Comparison of ENCODE assay signal across 18 cellular contexts in genomic region chr18:49563701-49564100, GRCh38. TPM values are rescaled to one million over a fixed set of nuclear protein-coding genes. Genes with fewer than 3 reads are reported as not detected.
A peak's percentile ranks its signal among the peaks of the same experiment; 100 is the strongest.
DNase-seq lines count a peak whose midpoint lies in the region; ATAC-seq, FAIRE-seq and TF ChIP-seq lines count a peak whose summit lies in the region.
"Had no signal": no experiment of that assay in that cellular context is flagged by ENCODE, and none has a peak within 500 bp of the region (broad histone marks: within the 10 kb centered on the region; RNA-seq: fewer than 3 reads in every experiment).

No MANE protein-coding gene starts in this region.

- CTCF ChIA-PET in OCI-LY7 (lab: Charles Lee; ENCODE audit: unreplicated experiment) (no interaction called here), HepG2 (lab: Yijun Ruan, JAX; ENCODE audit: low intra/inter-chr PET ratio, low total read pairs) (no interaction called here)

- H3K4me3 ChIP-seq in OCI-LY7 (ENCODE audit: low read depth, low read length, poor library complexity, severe bottlenecking) (no peak overlapping the region), colonic mucosa (peak overlapping the region; percentile 45), HepG2 (replicated peaks in 1 of 3; ENCODE audit: insufficient read depth in 1 of 3, low read depth in 2 of 3, low read length in 3 of 3) (peak overlapping the region in 1 of 3 experiments; percentile 46; a peak in 1 of 6 replicates), thyroid gland (replicated peaks in 1 of 3) (peak overlapping the region; percentile 54 to 91 (median 77)), heart left ventricle (peak overlapping the region in 1 of 12 donors; percentile 0), MG63 (no peak overlapping the region)
- H3K4me3 ChIP-seq: thoracic aorta had no signal

- BruUV-seq in OCI-LY7 (replicated peaks; lab: Mats Ljungman, UMichigan) = no TSS peak
- BruUV-seq in HepG2 (replicated peaks; lab: Mats Ljungman, UMichigan) = no TSS peak

- H4K20me1 ChIP-seq in OCI-LY7 (ENCODE audit: insufficient read depth, low read length) (no peaks in the 10 kb centered on the region), HepG2 (ENCODE audit: insufficient read depth, low read length) (no peaks in the 10 kb centered on the region)

- POLR2A ChIA-PET in OCI-LY7 (lab: Charles Lee) = no interaction called here
- POLR2A ChIA-PET in HepG2 (lab: Yijun Ruan, JAX) = no interaction called here

- H3K36me3 ChIP-seq in OCI-LY7 (ENCODE audit: insufficient read depth, low read length) = no peaks in the 10 kb centered on the region
- H3K36me3 ChIP-seq in colonic mucosa = no peaks in the 10 kb centered on the region
- no peaks in the 10 kb centered on the region for H3K36me3 ChIP-seq in HepG2 (replicated peaks in 1 of 2; ENCODE audit: control insufficient read depth in 1 of 2, insufficient read depth in 2 of 2, low read length in 2 of 2)
- H3K36me3 ChIP-seq in thyroid gland = peaks cover 20 to 29% of the 10 kb centered on the region in 2 donors
- H3K36me3 ChIP-seq in heart left ventricle = no peaks in the 10 kb centered on the region
- no peaks in the 10 kb centered on the region for H3K36me3 ChIP-seq in MG63
- H3K36me3 ChIP-seq: thoracic aorta had no signal

- no peak for TF ChIP-seq EP300 in HepG2 (IDR thresholded peaks at IDR 0.05; ENCODE audit: low read depth in 2 of 2, low read length in 2 of 2)
- TF ChIP-seq EP300 in HepG2 (CRISPR knock-in tag; IDR thresholded peaks at IDR 0.05; ENCODE audit: borderline replicate concordance) = no peak

- no peak for TF ChIP-seq POLR2A in HepG2 (IDR thresholded peaks at IDR 0.05; ENCODE audit: insufficient read depth in 1 of 2, low read depth in 2 of 2, low read length in 2 of 2)
- no peak for TF ChIP-seq POLR2A in thyroid gland (IDR thresholded peaks at IDR 0.05)
- no peak for TF ChIP-seq POLR2A in heart left ventricle (IDR thresholded peaks at IDR 0.05)

- H3K27me3 ChIP-seq in colonic mucosa (no peaks in the 10 kb centered on the region), HepG2 (ENCODE audit: control insufficient read depth in 1 of 2, insufficient read depth in 2 of 2, low read length in 2 of 2) (peaks cover 16 to 37% of the 10 kb centered on the region in 2 experiments), thyroid gland (no peaks in the 10 kb centered on the region), heart left ventricle (peaks cover 12 to 53% (median 38%) of the 10 kb centered on the region in 9 donors), MG63 (no peaks in the 10 kb centered on the region)

- H3K9me3 ChIP-seq in OCI-LY7 (ENCODE audit: low read length) (no peaks in the 10 kb centered on the region), colonic mucosa (no peaks in the 10 kb centered on the region), HepG2 (ENCODE audit: low read length) (no peaks in the 10 kb centered on the region), thyroid gland (no peaks in the 10 kb centered on the region), heart left ventricle (no peaks in the 10 kb centered on the region), MG63 (no peaks in the 10 kb centered on the region)
- H3K9me3 ChIP-seq: thoracic aorta had no signal

- no peak overlapping the region for H2AFZ ChIP-seq in OCI-LY7 (ENCODE audit: low read length)
- H2AFZ ChIP-seq in HepG2 (ENCODE audit: low read length) = no peak overlapping the region

- in situ Hi-C loops in HepG2 (cut with HindIII; ENCODE audit: extremely low pct_ligation_motif_present, low pct_unique_long_range_greater_than_20kb) = loop anchor here (5.0 to 10.0 kb wide), 2 partner anchors 161 to 294 kb away; no protein-coding TSS in a partner anchor

- 85% methylated on average over 5 of the region's 5 CpGs for WGBS in HepG2 (ENCODE audit: low lambda C conversion rate)
- 51 to 53% methylated on average over 5 of the region's 5 CpGs for WGBS in thyroid gland, 2 donors
- 92 to 97% (median 94%) methylated on average over 5 of the region's 5 CpGs for WGBS in heart left ventricle, 4 donors

- no peak for ATAC-seq in HepG2
- ATAC-seq in heart left ventricle = no peak

- H3K9me2 ChIP-seq in OCI-LY7 (ENCODE audit: insufficient read depth, low read length) = no peaks in the 10 kb centered on the region

- no peak for TF ChIP-seq CTCF in OCI-LY7 (conservative IDR thresholded peaks at IDR 0.05; ENCODE audit: low read length)
- TF ChIP-seq CTCF in colonic mucosa (IDR thresholded peaks at IDR 0.05) = no peak
- no peak for TF ChIP-seq CTCF in HepG2 (CRISPR knock-in tag; IDR thresholded peaks at IDR 0.05)
- no peak for TF ChIP-seq CTCF in thyroid gland (IDR thresholded peaks at IDR 0.05)
- no peak for TF ChIP-seq CTCF in heart left ventricle (IDR thresholded peaks at IDR 0.05)

- intact Hi-C loops in OCI-LY7 (cut with micrococcal nuclease; ENCODE audit: unreplicated experiment) = no loop called here
- intact Hi-C loops in colonic mucosa (cut with DNase I) = loop anchor here (5.0 kb wide), 1 partner anchor 294 kb away; no protein-coding TSS in a partner anchor
- intact Hi-C loops in HepG2 (cut with micrococcal nuclease; ENCODE audit: unreplicated experiment) = no loop called here
- intact Hi-C loops in thyroid gland (cut with DNase I) = loop anchor here (5.0 kb wide), 2 partner anchors 204 to 294 kb away; no protein-coding TSS in a partner anchor
- intact Hi-C loops in heart left ventricle (cut with DNase I) = loop anchor here in 9 of 10 donors (2.0 to 10.0 kb wide), 9 partner anchors 61 to 294 kb away; no protein-coding TSS in a partner anchor

- no peak for FAIRE-seq in HepG2 (lab: Jason Lieb, UNC)
- FAIRE-seq: HTR-8/SVneo, islet of Langerhans had no signal

- TF ChIP-seq RAD21 in HepG2 (CRISPR knock-in tag; IDR thresholded peaks at IDR 0.05) = no peak

- no peak for DNase-seq in OCI-LY7 (ENCODE audit: low spot score)
- DNase-seq in colonic mucosa = no peak
- DNase-seq in HepG2 (ENCODE audit: low spot score) = no peak
- DNase-seq in thyroid gland = no peak
- DNase-seq in heart left ventricle = no peak
- DNase-seq in MG63 = no peak
- DNase-seq in HCEC 1CT = no peak
- DNase-seq: activated CD4-positive, alpha-beta T cell treated with anti-CD3 and anti-CD28 coated beads, Interleukin-2, amount 50 U/mL, for 48 hours; activated T-cell treated with anti-CD3 and anti-CD28 coated beads, Interleukin-2, amount 50 U/mL, for 24 hours; caudate nucleus; H7; MM.1S; NCI-H187; OCI-M1 had no signal

- H3K27ac ChIP-seq in OCI-LY7 (ENCODE audit: low read depth, low read length, poor library complexity, severe bottlenecking) (no peak overlapping the region), colonic mucosa (no peak overlapping the region), HepG2 (ENCODE audit: extremely low read length, insufficient read depth, low read length) (no peak overlapping the region), thyroid gland (peak overlapping the region in 1 of 3 donors; percentile 2), heart left ventricle (no peak overlapping the region)
- H3K27ac ChIP-seq: thoracic aorta had no signal

- H3K9ac ChIP-seq in colonic mucosa (ENCODE audit: low read depth in 2 of 2, low read length in 2 of 2) (peak overlapping the region in 1 of 2 donors; percentile 77), HepG2 (ENCODE audit: insufficient read depth, low read depth, low read length) (no peak overlapping the region)

- H3K4me1 ChIP-seq in OCI-LY7 (ENCODE audit: insufficient read depth, low read length, poor library complexity, severe bottlenecking) (no peaks in the 10 kb centered on the region), colonic mucosa (peaks cover 6% of the 10 kb centered on the region), HepG2 (ENCODE audit: insufficient read depth, low read length) (peaks cover 45% of the 10 kb centered on the region), thyroid gland (peaks cover 29 to 47% of the 10 kb centered on the region in 2 donors), heart left ventricle (peaks cover 3 to 35% (median 21%) of the 10 kb centered on the region in 12 donors)

- no peaks in the 10 kb centered on the region for H3K79me2 ChIP-seq in OCI-LY7 (ENCODE audit: insufficient read depth, low read depth, low read length)
- H3K79me2 ChIP-seq in HepG2 (ENCODE audit: insufficient read depth, low read length) = no peaks in the 10 kb centered on the region

- H3K4me2 ChIP-seq in OCI-LY7 (ENCODE audit: low read length) (peak overlapping the region; percentile 53; the same call in 1 of the 2 replicates), HepG2 (ENCODE audit: low read depth, low read length) (peak overlapping the region; percentile 73)

RNA-seq across cellular contexts. Expression of gene LIPG, which starts 1.8 kb away (rescaled TPM):
- not detected in 2 replicates for total RNA-seq in OCI-LY7 (2014; rRNA removed; shearing (Covaris generic))
- total RNA-seq in OCI-LY7 (2022) (not detected in 2 replicates), colonic mucosa (10 to 100 TPM; 25.5 to 32.1 TPM), HepG2 (2016; rRNA removed; fragmentation: Illumina TruSeq; extraction: Trizol) (4.9 and 10.8 TPM in 2 replicates), thyroid gland (100 to 1,000 TPM; 230 to 981 (median 515) TPM), heart left ventricle (10 to 100 TPM in 1 of 9 donors, 1 to 10 TPM in 2, under 1 TPM in 3, not detected in 3; 0.20 to 12.1 (median 1.1) TPM)
- 0.40 and 0.97 TPM in 2 replicates for total RNA-seq in HepG2 (2016; cell fraction: cytosol; rRNA removed; fragmentation: Illumina TruSeq; extraction: Trizol; ENCODE audit: low read depth)
- 5.5 and 12.1 TPM in 2 replicates for total RNA-seq in HepG2 (2016; cell fraction: insoluble cytoplasmic fraction; rRNA removed; fragmentation: Illumina TruSeq; extraction: Trizol)
- 2.7 and 2.9 TPM in 2 replicates for total RNA-seq in HepG2 (2016; cell fraction: membrane; rRNA removed; fragmentation: Illumina TruSeq; extraction: Trizol)
- 12.8 and 17.5 TPM in 2 replicates for total RNA-seq in HepG2 (2016; cell fraction: nucleus; rRNA removed; fragmentation: Illumina TruSeq; extraction: Trizol)
- polyA plus RNA-seq in HepG2 (2011; rRNA removed) (0.96 and 4.6 TPM in 2 replicates), heart left ventricle (1 to 10 TPM in 1 of 2 donors, under 1 TPM in 1; 0.04 to 7.2 TPM)
- polyA plus RNA-seq in HepG2 (2011; cell fraction: cytosol; rRNA removed) = 1.0 and 4.5 TPM in 2 replicates
- 1.4 and 5.0 TPM in 2 replicates for polyA plus RNA-seq in HepG2 (2011; cell fraction: nucleus; rRNA removed)
- polyA plus RNA-seq in HepG2 (2012) = 3.4 and 3.7 TPM in 2 replicates
- 0.68 and 0.74 TPM in 2 replicates for polyA plus RNA-seq in HepG2 (2016; cell fraction: cytosol; fragmentation: Illumina TruSeq; extraction: Trizol; ENCODE audit: low read depth)
- polyA plus RNA-seq in HepG2 (2016; cell fraction: insoluble cytoplasmic fraction; fragmentation: Illumina TruSeq; extraction: Trizol; ENCODE audit: low read depth) = 3.4 and 3.6 TPM in 2 replicates
- 0.89 and 1.1 TPM in 2 replicates for polyA plus RNA-seq in HepG2 (2016; cell fraction: membrane; fragmentation: Illumina TruSeq; extraction: Trizol; ENCODE audit: low read depth)
- polyA plus RNA-seq in HepG2 (2016; cell fraction: nucleus; fragmentation: Illumina TruSeq; extraction: Trizol; ENCODE audit: insufficient read depth, low read depth) = 14.7 and 16.1 TPM in 2 replicates
- polyA minus RNA-seq in HepG2 (2011; rRNA and poly(A)+ RNA removed; ENCODE audit: low replicate concordance) = 0.16 and 1.9 TPM in 2 replicates
- 2.0 and 4.5 TPM in 2 replicates for polyA minus RNA-seq in HepG2 (2011; cell fraction: cytosol; rRNA and poly(A)+ RNA removed)
- 0.77 and 4.4 TPM in 2 replicates for polyA minus RNA-seq in HepG2 (2011; cell fraction: nucleus; rRNA and poly(A)+ RNA removed)
- total RNA-seq in MG63 (2014; rRNA removed; shearing (Covaris generic); ENCODE audit: low replicate concordance) = not detected in 2 replicates
- total RNA-seq: osteocyte had no signal

Comparison
In these comparisons a context has a peak if more than half of its experiments do, and no peak if none do; other contexts are left out.
1. H3K4me3 ChIP-seq: peak in colonic mucosa (single experiment) and thyroid gland (3 of 3); none in OCI-LY7 (single experiment) and MG63 (single experiment).
2. RNA of gene LIPG, which starts 1.8 kb away (total RNA-seq): 230 to 981 TPM in thyroid gland; 25.5 to 32.1 TPM in colonic mucosa, 0.40 to 17.5 TPM in HepG2, 0.20 to 12.1 TPM in heart left ventricle, not detected in OCI-LY7 and not detected in MG63; every median in the first group is over 4 times any median in the second.
3. intact Hi-C loops: an anchor here in colonic mucosa (5.0 kb wide), thyroid gland (5.0 kb wide) and heart left ventricle (2.0 to 10.0 kb wide); none called in OCI-LY7 and HepG2.